Comparison of ENCODE assay signal across 9 cellular contexts in genomic region chr16:16073884-16074781, GRCh38.
DNase-seq lines count a peak whose midpoint lies in the region; ATAC-seq and TF ChIP-seq lines count a peak whose summit lies in the region.
"Had no signal": no experiment of that assay in that cellular context is flagged by ENCODE, and none has a peak within 500 bp of the region (broad histone marks: within the 10 kb centered on the region; RNA-seq: fewer than 3 reads in every experiment).

No MANE protein-coding gene starts in this region.

- POLR2A ChIA-PET in PC-9 (lab: Charles Lee; ENCODE audit: unreplicated experiment), result interaction anchor here (0.5 to 1.2 kb wide), 11 partner anchors 21 to 333 kb away, joined by 3 to 12 read pairs (median 6); partner anchors contain the start of gene CEP20

- intact Hi-C loops in PC-9 (cut with micrococcal nuclease; ENCODE audit: unreplicated experiment), result loop anchor here (1.0 to 2.0 kb wide), 7 partner anchors 29 to 195 kb away; partner anchors contain the start of gene ABCC1

- H3F3A ChIP-seq in PC-9 (ENCODE audit: insufficient read depth, low read depth), result peaks cover 45% of the 10 kb centered on the region

- TSS peak; percentile 93 for BruUV-seq in PC-9 (replicated peaks; lab: Mats Ljungman, UMichigan)

- H3K9me2 ChIP-seq in PC-9 (ENCODE audit: insufficient read depth), result no peaks in the 10 kb centered on the region

- no peaks in the 10 kb centered on the region for H3K27me3 ChIP-seq in PC-9 (ENCODE audit: insufficient read depth, low read depth)

- CTCF ChIA-PET in PC-9 (lab: Charles Lee), result interaction anchor here (0.5 to 1.2 kb wide), 10 partner anchors 18 to 308 kb away, joined by 3 to 6 read pairs (median 4); no protein-coding TSS in a partner anchor

- H3K4me1 ChIP-seq in PC-9 (replicated peaks; ENCODE audit: insufficient read depth), result peaks cover 27% of the 10 kb centered on the region

- DNase-seq in GM04503 (ENCODE audit: low read depth) (peak; percentile 86), PC-9 (peak; percentile 98 to 99), fibroblast of villous mesenchyme (ENCODE audit: low read depth) (peak; percentile 83), renal cortical epithelial cell (ENCODE audit: low read depth) (peak; percentile 95), DMS 273 treated with DMSO at 0.1 percent for 48 hours (lab: John Stamatoyannopoulos, UW) (no peak), 8988T (no peak)

- H3K27ac ChIP-seq in PC-9, result peak overlapping the region; percentile 85
- H3K27ac ChIP-seq: parathyroid adenoma had no signal

- ATAC-seq in GM18861 (IDR thresholded peaks at IDR 0.05; ENCODE audit: unreplicated experiment) (no peak), HG02642 (IDR thresholded peaks at IDR 0.05; ENCODE audit: poor library complexity, unreplicated experiment) (no peak)

- TF ChIP-seq CTCF in PC-9 (conservative IDR thresholded peaks at IDR 0.05), result no peak
- TF ChIP-seq CTCF in fibroblast of villous mesenchyme (IDR thresholded peaks at IDR 0.05; ENCODE audit: insufficient read depth, low read depth, low read length), result no peak

- H4K20me1 ChIP-seq in PC-9 (ENCODE audit: insufficient read depth), result no peaks in the 10 kb centered on the region

- peaks cover 35% of the 10 kb centered on the region for H3K36me3 ChIP-seq in PC-9 (ENCODE audit: low read depth)

- H3K4me3 ChIP-seq in PC-9 (no peak overlapping the region), fibroblast of villous mesenchyme (ENCODE audit: low read depth, low read length) (no peak overlapping the region)

- peak overlapping the region; percentile 51 for H3K4me2 ChIP-seq in PC-9

- no peak overlapping the region for H2AFZ ChIP-seq in PC-9
- H2AFZ ChIP-seq: parathyroid adenoma had no signal

- H3K79me2 ChIP-seq in PC-9 (ENCODE audit: low read depth), result 0 out of 2 replicates have a peak, but pooled peaks cover 7% of the 10 kb centered on the region

- no peaks in the 10 kb centered on the region for H3K9me3 ChIP-seq in PC-9 (ENCODE audit: insufficient read depth, low read depth)

Comparison
In these comparisons a context has a peak if more than half of its experiments do, and no peak if none do; other contexts are left out.
1. DNase-seq: peak in GM04503 (single experiment), PC-9 (2 of 2), fibroblast of villous mesenchyme (single experiment) and renal cortical epithelial cell (single experiment); none in DMS 273 treated with DMSO at 0.1 percent for 48 hours (single experiment) and 8988T (single experiment).